Comparison of ENCODE assay signal across 8 cellular contexts in genomic region chr2:61470965-61471904, GRCh38. TPM values are rescaled to one million over a fixed set of nuclear protein-coding genes. Genes with fewer than 3 reads are reported as not detected.
DNase-seq lines count a peak whose midpoint lies in the region; ATAC-seq and TF ChIP-seq lines count a peak whose summit lies in the region.

A gene with protein sequence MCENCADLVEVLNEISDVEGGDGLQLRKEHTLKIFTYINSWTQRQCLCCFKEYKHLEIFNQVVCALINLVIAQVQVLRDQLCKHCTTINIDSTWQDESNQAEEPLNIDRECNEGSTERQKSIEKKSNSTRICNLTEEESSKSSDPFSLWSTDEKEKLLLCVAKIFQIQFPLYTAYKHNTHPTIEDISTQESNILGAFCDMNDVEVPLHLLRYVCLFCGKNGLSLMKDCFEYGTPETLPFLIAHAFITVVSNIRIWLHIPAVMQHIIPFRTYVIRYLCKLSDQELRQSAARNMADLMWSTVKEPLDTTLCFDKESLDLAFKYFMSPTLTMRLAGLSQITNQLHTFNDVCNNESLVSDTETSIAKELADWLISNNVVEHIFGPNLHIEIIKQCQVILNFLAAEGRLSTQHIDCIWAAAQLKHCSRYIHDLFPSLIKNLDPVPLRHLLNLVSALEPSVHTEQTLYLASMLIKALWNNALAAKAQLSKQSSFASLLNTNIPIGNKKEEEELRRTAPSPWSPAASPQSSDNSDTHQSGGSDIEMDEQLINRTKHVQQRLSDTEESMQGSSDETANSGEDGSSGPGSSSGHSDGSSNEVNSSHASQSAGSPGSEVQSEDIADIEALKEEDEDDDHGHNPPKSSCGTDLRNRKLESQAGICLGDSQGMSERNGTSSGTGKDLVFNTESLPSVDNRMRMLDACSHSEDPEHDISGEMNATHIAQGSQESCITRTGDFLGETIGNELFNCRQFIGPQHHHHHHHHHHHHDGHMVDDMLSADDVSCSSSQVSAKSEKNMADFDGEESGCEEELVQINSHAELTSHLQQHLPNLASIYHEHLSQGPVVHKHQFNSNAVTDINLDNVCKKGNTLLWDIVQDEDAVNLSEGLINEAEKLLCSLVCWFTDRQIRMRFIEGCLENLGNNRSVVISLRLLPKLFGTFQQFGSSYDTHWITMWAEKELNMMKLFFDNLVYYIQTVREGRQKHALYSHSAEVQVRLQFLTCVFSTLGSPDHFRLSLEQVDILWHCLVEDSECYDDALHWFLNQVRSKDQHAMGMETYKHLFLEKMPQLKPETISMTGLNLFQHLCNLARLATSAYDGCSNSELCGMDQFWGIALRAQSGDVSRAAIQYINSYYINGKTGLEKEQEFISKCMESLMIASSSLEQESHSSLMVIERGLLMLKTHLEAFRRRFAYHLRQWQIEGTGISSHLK (N-terminal part only) (minus strand): TSS chr2:61471087. CDS start chr2:61470692, 395 bp downstream.

- H4K91ac ChIP-seq in IMR-90 (ENCODE audit: insufficient read depth, low read depth, low read length): peak within 1 kb of the TSS; percentile 82

- peaks cover 51% of the 10 kb centered on the region for H3K36me3 Mint-ChIP-seq in Calu3 (ENCODE audit: insufficient read depth, unreplicated experiment)

- H3K14ac ChIP-seq in IMR-90 (replicated peaks; ENCODE audit: low read depth, low read length): peak within 1 kb of the TSS; percentile 99

- no peaks in the 10 kb centered on the region for H3K27me3 Mint-ChIP-seq in Calu3 (ENCODE audit: unreplicated experiment)

- 0% methylated on average over 13 of the region's 91 CpGs; no CpG with 5 or more reads in 1 of the 2 experiments for WGBS in IMR-90 (ENCODE audit: extremely low coverage in 2 of 2, insufficient read length in 1 of 2), 2 experiments

- H3K4me1 ChIP-seq in IMR-90 (ENCODE audit: control insufficient read depth, insufficient read depth, low read length): no peaks in the 10 kb centered on the region
- H3K4me1 ChIP-seq in OCI-LY7 (ENCODE audit: insufficient read depth, low read length, poor library complexity, severe bottlenecking): peaks cover 32% of the 10 kb centered on the region

- H3K4me2 ChIP-seq in IMR-90 (ENCODE audit: low read depth, low read length) (peak within 1 kb of the TSS; percentile 98), OCI-LY7 (ENCODE audit: low read length) (peak within 1 kb of the TSS; percentile 99)

- POLR2A ChIA-PET in IMR-90 (lab: Charles Lee; ENCODE audit: unreplicated experiment) (interaction anchor here (0.5 kb wide), 1 partner anchor 67 kb away, joined by 3 read pairs; no protein-coding TSS in a partner anchor), OCI-LY7 (lab: Charles Lee) (interaction anchor here (0.6 to 2.6 kb wide), 2 partner anchors 10 to 63 kb away, joined by 3 to 10 read pairs; no protein-coding TSS in a partner anchor)

- peak within 1 kb of the TSS; percentile 95 for H3K27ac Mint-ChIP-seq in Calu3 (ENCODE audit: unreplicated experiment)

- TF ChIP-seq CTCF in Calu3 (IDR thresholded peaks at IDR 0.05; ENCODE audit: unreplicated experiment): no peak
- no peak for TF ChIP-seq CTCF in IMR-90 (conservative IDR thresholded peaks at IDR 0.05; ENCODE audit: low read depth, low read length)
- TF ChIP-seq CTCF in OCI-LY7 (conservative IDR thresholded peaks at IDR 0.05; ENCODE audit: low read length): no peak

- peak within 1 kb of the TSS; percentile 88 for H4K5ac ChIP-seq in IMR-90 (ENCODE audit: low read depth, low read length)

- dilution Hi-C loops in IMR-90 (cut with HindIII; ENCODE audit: low sequenced_read_pairs, unreplicated experiment): no loop called here

- intact Hi-C loops in Calu3 (cut with micrococcal nuclease; ENCODE audit: unreplicated experiment) (no loop called here), IMR-90 (cut with micrococcal nuclease) (loop anchor here (1.0 kb wide), 1 partner anchor 65 kb away; no protein-coding TSS in a partner anchor), OCI-LY7 (cut with micrococcal nuclease; ENCODE audit: unreplicated experiment) (loop anchor here (1.0 to 2.0 kb wide), 3 partner anchors 28 to 68 kb away; partner anchors contain the start of gene XPO1)

- 0 out of 2 replicates have a peak, but pooled peaks cover 12% of the 10 kb centered on the region for H3K9me1 ChIP-seq in IMR-90 (ENCODE audit: insufficient read depth, low read length)

- H3K18ac ChIP-seq in IMR-90 (ENCODE audit: low read depth, low read length): peak within 1 kb of the TSS; percentile 90

- H3K27me3 ChIP-seq in IMR-90 (ENCODE audit: control insufficient read depth, insufficient read depth, low read length): no peaks in the 10 kb centered on the region

- CTCF ChIA-PET in Calu3 (lab: Charles Lee): no interaction called here
- CTCF ChIA-PET in IMR-90 (lab: Yijun Ruan, JAX): no interaction called here
- CTCF ChIA-PET in OCI-LY7 (lab: Charles Lee; ENCODE audit: unreplicated experiment): no interaction called here

- H3K56ac ChIP-seq in IMR-90 (ENCODE audit: extremely low read depth, insufficient read depth, low read length): peak within 1 kb of the TSS; percentile 90

- H3K36me3 ChIP-seq in IMR-90 (ENCODE audit: control insufficient read depth, insufficient read depth, low read length): peaks cover 11% of the 10 kb centered on the region
- peaks cover 63% of the 10 kb centered on the region for H3K36me3 ChIP-seq in OCI-LY7 (ENCODE audit: insufficient read depth, low read length)

- H3K79me1 ChIP-seq in IMR-90 (ENCODE audit: low read depth in 1 of 2, low read length in 2 of 2): peaks cover 19 to 44% of the 10 kb centered on the region in 2 experiments

- DNase-seq in Calu3 (peak; percentile 90), IMR-90 (peak; percentile 95), OCI-LY7 (ENCODE audit: low spot score) (peak; percentile 92), activated T-cell treated with anti-CD3 and anti-CD28 coated beads for 24 hours (ENCODE audit: low read depth) (peak; percentile 88), epidermal melanocyte (ENCODE audit: insufficient read length, low spot score) (peak; percentile 82), middle frontal gyrus (ENCODE audit: extremely low spot score, low spot score) (peak; percentile 79)
- peak; percentile 85 to 91 for DNase-seq in stimulated activated CD8-positive, alpha-beta memory T cell treated with anti-CD3 and anti-CD28 coated beads, Interleukin-2, amount 100 ng/mL, for 1 hour (ENCODE audit: low read depth in 2 of 2)

- peak within 1 kb of the TSS; percentile 99 for H3K23ac ChIP-seq in IMR-90 (ENCODE audit: low read depth, low read length)

- H2AFZ ChIP-seq in IMR-90 (replicated peaks; ENCODE audit: low read length, poor library complexity) (peak within 1 kb of the TSS; percentile 97), OCI-LY7 (ENCODE audit: low read length) (peak within 1 kb of the TSS; percentile 32; the same call in 1 of the 2 replicates)

- BruUV-seq in Calu3 (replicated peaks; lab: Mats Ljungman, UMichigan): TSS peak; percentile 77
- no TSS peak for BruUV-seq in IMR-90 (replicated peaks; lab: Mats Ljungman, UMichigan)
- BruUV-seq in OCI-LY7 (replicated peaks; lab: Mats Ljungman, UMichigan): no TSS peak

- H4K8ac ChIP-seq in IMR-90 (ENCODE audit: low read depth in 2 of 2, low read length in 2 of 2): peak within 1 kb of the TSS; percentile 89 to 91

- H3K4me3 Mint-ChIP-seq in Calu3 (ENCODE audit: low read depth, unreplicated experiment): peak within 1 kb of the TSS; percentile 90

- no peak within 1 kb of the TSS for H2BK15ac ChIP-seq in IMR-90 (ENCODE audit: low read depth, low read length)

- peak within 1 kb of the TSS; percentile 99 for H2AK9ac ChIP-seq in IMR-90 (replicated peaks; ENCODE audit: low read depth, low read length, poor library complexity)

- ATAC-seq in GM21515 (IDR thresholded peaks at IDR 0.05; ENCODE audit: unreplicated experiment): peak; percentile 66
- peak; percentile 90 for ATAC-seq in IMR-90 (ENCODE audit: low read depth)

- H3K9me3 Mint-ChIP-seq in Calu3 (ENCODE audit: low read depth, unreplicated experiment): no peaks in the 10 kb centered on the region

- peak within 1 kb of the TSS; percentile 13 for H2BK120ac ChIP-seq in IMR-90 (ENCODE audit: low read depth, low read length)

- H2AK5ac ChIP-seq in IMR-90 (ENCODE audit: low read depth, low read length): peak within 1 kb of the TSS; percentile 74

- H3K9ac ChIP-seq in IMR-90 (ENCODE audit: low read depth, low read length): peak within 1 kb of the TSS; percentile 100

- H3K4me3 ChIP-seq in IMR-90 (ENCODE audit: insufficient read depth, low read depth, low read length): peak within 1 kb of the TSS; percentile 95
- peak within 1 kb of the TSS; percentile 91 for H3K4me3 ChIP-seq in OCI-LY7 (ENCODE audit: low read depth, low read length, poor library complexity, severe bottlenecking)

- peak within 1 kb of the TSS; percentile 95 for H3K4ac ChIP-seq in IMR-90 (ENCODE audit: low read depth, low read length)

- H4K20me1 ChIP-seq in IMR-90 (ENCODE audit: insufficient read depth, low read length) (peaks cover 19% of the 10 kb centered on the region), OCI-LY7 (ENCODE audit: insufficient read depth, low read length) (no peaks in the 10 kb centered on the region)

- H3K9me3 ChIP-seq in IMR-90 (ENCODE audit: control insufficient read depth, insufficient read depth, low read length) (no peaks in the 10 kb centered on the region), OCI-LY7 (ENCODE audit: low read length) (no peaks in the 10 kb centered on the region)

- H3K79me2 ChIP-seq in OCI-LY7 (ENCODE audit: insufficient read depth, low read depth, low read length): peaks cover 53% of the 10 kb centered on the region

- H3K27ac ChIP-seq in IMR-90 (ENCODE audit: insufficient read depth, low read length): peak within 1 kb of the TSS; percentile 98
- peak within 1 kb of the TSS; percentile 90 for H3K27ac ChIP-seq in OCI-LY7 (ENCODE audit: low read depth, low read length, poor library complexity, severe bottlenecking)

- H3K9me2 ChIP-seq in OCI-LY7 (ENCODE audit: insufficient read depth, low read length): no peaks in the 10 kb centered on the region

- in situ Hi-C loops in IMR-90 (cut with MboI; ENCODE audit: low sequenced_read_pairs): no loop called here

- no peak; the same call in 1 of the 2 replicates for TF ChIP-seq RAD21 in IMR-90 (IDR thresholded peaks at IDR 0.05; ENCODE audit: low read length)

- no peaks in the 10 kb centered on the region for H3K4me1 Mint-ChIP-seq in Calu3 (ENCODE audit: low read depth, unreplicated experiment)

- peak; percentile 97 for TF ChIP-seq POLR2A in IMR-90 (IDR thresholded peaks at IDR 0.05; ENCODE audit: low read depth, low read length)

- no peak within 1 kb of the TSS for H2BK20ac ChIP-seq in IMR-90 (ENCODE audit: low read depth, low read length)

- peak within 1 kb of the TSS; percentile 95 for H2BK5ac ChIP-seq in IMR-90 (ENCODE audit: low read depth, low read length, poor library complexity, severe bottlenecking)

TF ChIP-seq in IMR-90, 13 proteins besides CTCF, POLR2A, EP300 and RAD21 (continues in another document):
- TF ChIP-seq SMC3 (IDR thresholded peaks at IDR 0.05; ENCODE audit: low read depth, low read length) (no peak), MAZ (IDR thresholded peaks at IDR 0.05; ENCODE audit: borderline replicate concordance, low read depth, low read length) (peak; percentile 99)

RNA-seq across cellular contexts. Expression of the gene that starts here (rescaled TPM):
- 89.4 and 94.7 TPM in 2 replicates for total RNA-seq in Calu3 (2022)
- 128 and 139 TPM in 2 replicates for total RNA-seq in IMR-90 (2012; rRNA removed)
- polyA plus RNA-seq in IMR-90 (2012; rRNA removed): 28.6 and 34.7 TPM in 2 replicates
- polyA plus RNA-seq in IMR-90 (2012; cell fraction: cytosol; rRNA removed): 8.1 and 25.3 TPM in 2 replicates
- 15.4 and 130 TPM in 2 replicates for polyA plus RNA-seq in IMR-90 (2012; cell fraction: nucleus; rRNA removed; ENCODE audit: low replicate concordance)
- total RNA-seq in OCI-LY7 (2014; rRNA removed; shearing (Covaris generic)): 147 and 192 TPM in 2 replicates
- 340 and 344 TPM in 2 replicates for total RNA-seq in OCI-LY7 (2022)

Comparison
In these comparisons a context has a peak if more than half of its experiments do, and no peak if none do; other contexts are left out.
1. Peak in every context shown above with its lines: DNase-seq, ATAC-seq, H3K4me3 ChIP-seq and H3K27ac ChIP-seq.